In the genomic region with DNA sequence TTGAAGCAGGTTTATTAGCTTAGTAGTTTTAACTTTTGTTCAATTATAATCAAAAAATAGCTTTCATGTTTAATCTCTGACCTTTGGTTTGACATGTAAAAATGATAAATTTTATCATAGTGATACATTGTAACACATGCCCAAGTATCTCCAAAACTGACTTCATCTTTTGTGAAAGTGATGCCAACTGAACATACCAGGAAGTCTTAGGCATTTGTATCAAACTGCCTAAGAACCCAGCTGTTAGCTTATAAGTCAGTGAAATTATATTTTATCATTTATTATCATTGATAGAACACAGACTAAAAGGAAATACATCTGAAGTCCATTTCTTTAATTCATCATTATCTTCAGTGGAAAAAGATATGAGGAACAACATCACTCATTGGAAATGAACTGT, we compare ENCODE assay signal across 25 cellular contexts.
"Had no signal": no experiment of that assay in that cellular context is flagged by ENCODE, and none has a peak within 500 bp of the region (broad histone marks: within the 10 kb centered on the region; RNA-seq: fewer than 3 reads in every experiment).

No MANE protein-coding gene starts in this region.

- H3K9me3 Mint-ChIP-seq: activated naive CD8-positive, alpha-beta T cell treated with anti-CD3 and anti-CD28 coated beads, Interleukin-2, amount 50 U/mL, for 24 hours; activated T-cell treated with anti-CD3 and anti-CD28 coated beads, Interleukin-2, amount 50 U/mL, for 4 hours had no signal

- H3K27ac Mint-ChIP-seq: activated naive CD4-positive, alpha-beta T cell treated with anti-CD3 and anti-CD28 coated beads, Interleukin-2, amount 10 ng/mL, durations not matched to agents 7 days and 5 days; activated naive CD8-positive, alpha-beta T cell treated with anti-CD3 and anti-CD28 coated beads, Interleukin-2, amount 50 U/mL, for 24 hours; mesothelial cell of epicardium; nephron progenitor cell had no signal

- H3K27me3 ChIP-seq: ascending aorta, breast epithelium, left lung, sigmoid colon, spleen had no signal

- H3K4me1 Mint-ChIP-seq: nephron progenitor cell had no signal

- H3K4me1 ChIP-seq: breast epithelium had no signal

- H3K27me3 Mint-ChIP-seq: activated naive CD4-positive, alpha-beta T cell treated with anti-CD3 and anti-CD28 coated beads, Interleukin-2, amount 10 ng/mL, durations not matched to agents 7 days and 5 days; activated naive CD8-positive, alpha-beta T cell treated with anti-CD3 and anti-CD28 coated beads, Interleukin-2, amount 50 U/mL, for 24 hours had no signal

- H3K27ac ChIP-seq: ascending aorta, breast epithelium, left lung, sigmoid colon, spleen, VCaP had no signal

- H3K9me3 ChIP-seq: ascending aorta, breast epithelium, left lung, sigmoid colon had no signal

- H3K4me3 ChIP-seq: ascending aorta, breast epithelium, left lung, sigmoid colon, spleen had no signal

- H3K4me3 Mint-ChIP-seq: activated naive CD4-positive, alpha-beta T cell treated with anti-CD3 and anti-CD28 coated beads, Interleukin-2, amount 10 ng/mL, durations not matched to agents 7 days and 5 days; activated naive CD8-positive, alpha-beta T cell treated with anti-CD3 and anti-CD28 coated beads, Interleukin-2, amount 50 U/mL, for 24 hours; activated T-cell treated with anti-CD3 and anti-CD28 coated beads, Interleukin-2, amount 50 U/mL, for 4 hours; mesothelial cell of epicardium; nephron progenitor cell had no signal

- H3K36me3 ChIP-seq: ascending aorta, breast epithelium, left lung, sigmoid colon, spleen had no signal

- DNase-seq: activated CD4-positive, alpha-beta T cell treated with anti-CD3 and anti-CD28 coated beads, Interleukin-2, amount 50 U/mL, for 1 hour; activated CD4-positive, CD25-positive, alpha-beta regulatory T cell treated with anti-CD3 and anti-CD28 coated beads, Interleukin-2, amount 50 U/mL, for 72 hours; activated CD8-positive, alpha-beta memory T cell treated with anti-CD3 and anti-CD28 coated beads, Interleukin-2, amount 50 U/mL, for 4 hours; activated effector memory CD4-positive, alpha-beta T cell treated with Interleukin-2 at 50 U/mL for 16 hours; activated naive CD4-positive, alpha-beta T cell treated with anti-CD3 and anti-CD28 coated beads, Interleukin-2, amount 10 ng/mL, durations not matched to agents 7 days and 5 days; activated naive CD8-positive, alpha-beta T cell treated with anti-CD3 and anti-CD28 coated beads, Interleukin-2, amount 50 U/mL, for 24 hours; activated T-cell treated with anti-CD3 and anti-CD28 coated beads, Interleukin-2, amount 50 U/mL, for 4 hours; cerebellar nuclear complex; cortex of kidney; effector CD4-positive, alpha-beta T cell; foreskin melanocyte; hypothalamus; left lung; nephron progenitor cell; nucleus accumbens; posterior cingulate gyrus; sigmoid colon; spleen; stimulated activated CD8-positive, alpha-beta memory T cell treated with anti-CD3 and anti-CD28 coated beads, Interleukin-4, amount 100 ng/mL, for 48 hours; stimulated activated naive CD4-positive, alpha-beta T cell; T-helper 9 cell had no signal
